ENCODE assay signal across 8 cellular contexts in genomic region chr20:19735446-19735845, GRCh38.
DNase-seq lines count a peak whose midpoint lies in the region; ATAC-seq and TF ChIP-seq lines count a peak whose summit lies in the region.

No MANE protein-coding gene starts in this region.

- no peak for TF ChIP-seq CTCF in foreskin fibroblast (IDR thresholded peaks at IDR 0.05; ENCODE audit: low read depth, low read length)

- DNase-seq in COLO829 (ENCODE audit: low spot score) (peak; percentile 88), HS-5 (ENCODE audit: low read depth) (peak; percentile 82), foreskin fibroblast (peak; percentile 88 to 94), nucleus accumbens (lab: John Stamatoyannopoulos, UW) (peak in 37 of 56 donors; percentile 3 to 76 (median 28)), NAMALWA (ENCODE audit: low spot score) (no peak), cerebellar nuclear complex (lab: John Stamatoyannopoulos, UW) (no peak)

- H3K4me3 ChIP-seq in foreskin fibroblast (ENCODE audit: low read depth in 1 of 2, low read length in 2 of 2) = no peak overlapping the region

- ATAC-seq in SK-N-SH treated with all-trans-retinoic acid at 6 μM for 48 hours (peak; percentile 100), HG02678 (IDR thresholded peaks at IDR 0.05; ENCODE audit: unreplicated experiment) (no peak)

TF ChIP-seq in SK-N-SH treated with all-trans-retinoic acid at 6 μM for 48 hours, 23 proteins besides CTCF, POLR2A, EP300 and RAD21:
- no peak for TF ChIP-seq ZFP3 (CRISPR knock-in tag; IDR thresholded peaks at IDR 0.05)
- TF ChIP-seq ZC3H10 (CRISPR knock-in tag; IDR thresholded peaks at IDR 0.05) = no peak
- no peak for TF ChIP-seq ARNTL (CRISPR knock-in tag; IDR thresholded peaks at IDR 0.05; ENCODE audit: borderline replicate concordance, low read depth)
- TF ChIP-seq TOX (CRISPR knock-in tag; IDR thresholded peaks at IDR 0.05; ENCODE audit: borderline replicate concordance) = no peak
- TF ChIP-seq ZNF70 (CRISPR knock-in tag; IDR thresholded peaks at IDR 0.05) = no peak
- TF ChIP-seq ZNF565 (CRISPR knock-in tag; conservative IDR thresholded peaks at IDR 0.05; ENCODE audit: low read depth) = no peak
- TF ChIP-seq BACH2 (CRISPR knock-in tag; IDR thresholded peaks at IDR 0.05; ENCODE audit: borderline replicate concordance) = no peak
- no peak for TF ChIP-seq OSR1 (CRISPR knock-in tag; IDR thresholded peaks at IDR 0.05)
- TF ChIP-seq, protein P1, sequence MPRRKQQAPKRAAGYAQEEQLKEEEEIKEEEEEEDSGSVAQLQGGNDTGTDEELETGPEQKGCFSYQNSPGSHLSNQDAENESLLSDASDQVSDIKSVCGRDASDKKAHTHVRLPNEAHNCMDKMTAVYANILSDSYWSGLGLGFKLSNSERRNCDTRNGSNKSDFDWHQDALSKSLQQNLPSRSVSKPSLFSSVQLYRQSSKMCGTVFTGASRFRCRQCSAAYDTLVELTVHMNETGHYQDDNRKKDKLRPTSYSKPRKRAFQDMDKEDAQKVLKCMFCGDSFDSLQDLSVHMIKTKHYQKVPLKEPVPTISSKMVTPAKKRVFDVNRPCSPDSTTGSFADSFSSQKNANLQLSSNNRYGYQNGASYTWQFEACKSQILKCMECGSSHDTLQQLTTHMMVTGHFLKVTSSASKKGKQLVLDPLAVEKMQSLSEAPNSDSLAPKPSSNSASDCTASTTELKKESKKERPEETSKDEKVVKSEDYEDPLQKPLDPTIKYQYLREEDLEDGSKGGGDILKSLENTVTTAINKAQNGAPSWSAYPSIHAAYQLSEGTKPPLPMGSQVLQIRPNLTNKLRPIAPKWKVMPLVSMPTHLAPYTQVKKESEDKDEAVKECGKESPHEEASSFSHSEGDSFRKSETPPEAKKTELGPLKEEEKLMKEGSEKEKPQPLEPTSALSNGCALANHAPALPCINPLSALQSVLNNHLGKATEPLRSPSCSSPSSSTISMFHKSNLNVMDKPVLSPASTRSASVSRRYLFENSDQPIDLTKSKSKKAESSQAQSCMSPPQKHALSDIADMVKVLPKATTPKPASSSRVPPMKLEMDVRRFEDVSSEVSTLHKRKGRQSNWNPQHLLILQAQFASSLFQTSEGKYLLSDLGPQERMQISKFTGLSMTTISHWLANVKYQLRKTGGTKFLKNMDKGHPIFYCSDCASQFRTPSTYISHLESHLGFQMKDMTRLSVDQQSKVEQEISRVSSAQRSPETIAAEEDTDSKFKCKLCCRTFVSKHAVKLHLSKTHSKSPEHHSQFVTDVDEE (CRISPR knock-in tag; IDR thresholded peaks at IDR 0.05) = no peak

Comparison
In these comparisons a context has a peak if more than half of its experiments do, and no peak if none do; other contexts are left out.
1. DNase-seq: peak in COLO829 (single experiment), HS-5 (single experiment), foreskin fibroblast (2 of 2) and nucleus accumbens (37 of 56); none in NAMALWA (single experiment) and cerebellar nuclear complex (0 of 2).